ENCODE assay signal across 34 cellular contexts in genomic region chr1:224343679-224344078, GRCh38. TPM values are rescaled to one million over a fixed set of nuclear protein-coding genes. Genes with fewer than 3 reads are reported as not detected.
DNase-seq lines count a peak whose midpoint lies in the region; ATAC-seq and TF ChIP-seq lines count a peak whose summit lies in the region.
"Had no signal": no experiment of that assay in that cellular context is flagged by ENCODE, and none has a peak within 500 bp of the region (broad histone marks: within the 10 kb centered on the region; RNA-seq: fewer than 3 reads in every experiment).

No MANE protein-coding gene starts in this region.

- no peak overlapping the region for H3K27ac Mint-ChIP-seq in T-helper 17 cell
- H3K27ac Mint-ChIP-seq in activated naive CD4-positive, alpha-beta T cell treated with anti-CD3 and anti-CD28 coated beads for 36 hours: no peak overlapping the region
- H3K27ac Mint-ChIP-seq: activated CD8-positive, alpha-beta T cell treated with anti-CD3 and anti-CD28 coated beads for 36 hours; activated naive CD8-positive, alpha-beta T cell treated with anti-CD3 and anti-CD28 coated beads for 36 hours; activated T-helper 2 cell treated with anti-CD3 and anti-CD28 coated beads, Interferon-gamma antibody, Interleukin-2, Interleukin-4, amounts not matched to agents 10 μg/mL and 5 μg/mL and 100 μg/mL, durations not matched to agents 14 hours and 24 hours and 36 hours; effector memory CD8-positive, alpha-beta T cell had no signal

- H3K9me3 Mint-ChIP-seq in activated naive CD4-positive, alpha-beta T cell treated with anti-CD3 and anti-CD28 coated beads for 36 hours: peaks cover 15% of the 10 kb centered on the region
- H3K9me3 Mint-ChIP-seq: effector memory CD8-positive, alpha-beta T cell had no signal

- intact Hi-C loops in HCT116 (cut with micrococcal nuclease) (no loop called here), lower lobe of right lung (cut with DNase I) (no loop called here)
- intact Hi-C loops in activated naive CD4-positive, alpha-beta T cell treated with anti-CD3 and anti-CD28 coated beads for 36 hours (cut with micrococcal nuclease): loop anchor here (2.0 kb wide), 1 partner anchor 33 kb away; no protein-coding TSS in a partner anchor

- no peaks in the 10 kb centered on the region for H3K9me2 ChIP-seq in HCT116 (ENCODE audit: insufficient read depth)

- H3K27me3 ChIP-seq in HCT116 (ENCODE audit: insufficient read depth, low read length): no peaks in the 10 kb centered on the region
- peaks cover 14% of the 10 kb centered on the region for H3K27me3 ChIP-seq in lower lobe of right lung (ENCODE audit: low read depth)
- H3K27me3 ChIP-seq: ascending aorta, right atrium auricular region had no signal

- CTCF ChIA-PET in HCT116 (lab: Charles Lee): no interaction called here
- CTCF ChIA-PET in activated naive CD4-positive, alpha-beta T cell treated with anti-CD3 and anti-CD28 coated beads for 36 hours (lab: Charles Lee): interaction anchor here (0.7 kb wide), 1 partner anchor 64 kb away, joined by 3 read pairs; no protein-coding TSS in a partner anchor

- peak overlapping the region; percentile 43 for H3K4me3 Mint-ChIP-seq in T-helper 17 cell
- no peak overlapping the region for H3K4me3 Mint-ChIP-seq in activated naive CD4-positive, alpha-beta T cell treated with anti-CD3 and anti-CD28 coated beads for 36 hours
- H3K4me3 Mint-ChIP-seq: activated CD8-positive, alpha-beta T cell treated with anti-CD3 and anti-CD28 coated beads for 36 hours; activated naive CD8-positive, alpha-beta T cell treated with anti-CD3 and anti-CD28 coated beads for 36 hours; effector memory CD8-positive, alpha-beta T cell; neural crest cell had no signal

- H3K79me2 ChIP-seq in HCT116 (ENCODE audit: insufficient read depth, low read length): no peaks in the 10 kb centered on the region

- RAD21 ChIA-PET in HCT116 (lab: Charles Lee; ENCODE audit: low non-redundant PET in 1 of 2, low total read pairs in 2 of 2, uncharacterized antibody in 2 of 2, unreplicated experiment in 2 of 2): no interaction called here

- no peak overlapping the region for H3K9ac ChIP-seq in HCT116 (ENCODE audit: low read length)

- no peaks in the 10 kb centered on the region for H4K20me1 ChIP-seq in HCT116 (ENCODE audit: insufficient read depth)

- H3K9me3 ChIP-seq in HCT116 (ENCODE audit: control insufficient read depth in 1 of 2, insufficient read depth in 1 of 2, low read depth in 1 of 2, low read length in 2 of 2): peaks cover 8 to 14% of the 10 kb centered on the region in 2 experiments; a peak in 2 of 4 replicates
- H3K9me3 ChIP-seq in T-helper 17 cell (ENCODE audit: control insufficient read depth, low read length, poor library complexity, severe bottlenecking): peaks cover 3% of the 10 kb centered on the region
- peaks cover 14% of the 10 kb centered on the region for H3K9me3 ChIP-seq in lower lobe of right lung

- TF ChIP-seq POLR2A in HCT116 (IDR thresholded peaks at IDR 0.05; ENCODE audit: borderline replicate concordance, extremely low read depth, insufficient read depth, insufficient read length): no peak

- H2AFZ ChIP-seq in HCT116 (ENCODE audit: low read depth, low read length, poor library complexity, severe bottlenecking): no peak overlapping the region

- peaks cover 10% of the 10 kb centered on the region for H3K4me1 Mint-ChIP-seq in T-helper 17 cell
- H3K4me1 Mint-ChIP-seq in activated naive CD4-positive, alpha-beta T cell treated with anti-CD3 and anti-CD28 coated beads for 36 hours (ENCODE audit: low read depth): peaks cover 13% of the 10 kb centered on the region

- H3K27me3 Mint-ChIP-seq in T-helper 17 cell: no peaks in the 10 kb centered on the region
- H3K27me3 Mint-ChIP-seq in activated naive CD4-positive, alpha-beta T cell treated with anti-CD3 and anti-CD28 coated beads for 36 hours (ENCODE audit: low read depth): no peaks in the 10 kb centered on the region
- H3K27me3 Mint-ChIP-seq: activated CD8-positive, alpha-beta T cell treated with anti-CD3 and anti-CD28 coated beads for 36 hours; activated naive CD8-positive, alpha-beta T cell treated with anti-CD3 and anti-CD28 coated beads for 36 hours; effector memory CD8-positive, alpha-beta T cell had no signal

- H3K4me1 ChIP-seq in HCT116 (ENCODE audit: control insufficient read depth in 1 of 2, insufficient read depth in 2 of 2, low read length in 2 of 2): no peaks in the 10 kb centered on the region
- H3K4me1 ChIP-seq in lower lobe of right lung: peaks cover 5% of the 10 kb centered on the region
- H3K4me1 ChIP-seq: ascending aorta, BE2C had no signal

- peak; percentile 7 for DNase-seq in NCI-H2227 (lab: John Stamatoyannopoulos, UW; ENCODE audit: unreplicated experiment)
- no peak for DNase-seq in NCI-H2227 treated with DMSO at 0.1 percent for 48 hours (lab: John Stamatoyannopoulos, UW)
- no peak for DNase-seq in HCT116 (ENCODE audit: low read depth, low spot score)
- no peak for DNase-seq in T-helper 17 cell
- peak; percentile 16 for DNase-seq in left kidney (ENCODE audit: low read depth, low spot score)
- no peak for DNase-seq in SHP77 treated with DMSO at 0.1 percent for 48 hours (lab: John Stamatoyannopoulos, UW)
- no peak for DNase-seq in lower lobe of right lung
- no peak for DNase-seq in activated naive CD4-positive, alpha-beta T cell treated with anti-CD3 and anti-CD28 coated beads for 36 hours
- DNase-seq: activated CD4-positive, CD25-positive, alpha-beta regulatory T cell treated with anti-CD3 and anti-CD28 coated beads, Interleukin-2, amount 50 U/mL, for 72 hours; activated CD8-positive, alpha-beta T cell treated with anti-CD3 and anti-CD28 coated beads for 36 hours; activated naive CD8-positive, alpha-beta T cell treated with anti-CD3 and anti-CD28 coated beads for 36 hours; BE2C; caudate nucleus; COR-L47; cortex of kidney; effector memory CD8-positive, alpha-beta T cell; GOT3; head of caudate nucleus; IMR-90; kidney; NCI-H1417 treated with DMSO at 0.1 percent for 48 hours; NCI-H2107; NCI-H510A treated with DMSO at 0.1 percent for 48 hours; SIG-M5; stimulated activated CD4-positive, alpha-beta T cell treated with anti-CD3 and anti-CD28 coated beads, Interleukin-2, amount 100 ng/mL, for 24 hours; SW 1271; T1000 had no signal

- POLR2A ChIA-PET in HCT116 (lab: Charles Lee): no interaction called here

- H3K36me3 ChIP-seq in HCT116 (ENCODE audit: control insufficient read depth in 1 of 2, insufficient read depth in 2 of 2, low read length in 2 of 2) (no peaks in the 10 kb centered on the region), lower lobe of right lung (no peaks in the 10 kb centered on the region)
- H3K36me3 ChIP-seq: ascending aorta, BE2C, right atrium auricular region, tibial nerve had no signal

- TF ChIP-seq RAD21 in HCT116 (IDR thresholded peaks at IDR 0.05; ENCODE audit: low read depth): no peak

- H3K27ac ChIP-seq in HCT116 (ENCODE audit: low read depth, low read length) (no peak overlapping the region), lower lobe of right lung (no peak overlapping the region)
- H3K27ac ChIP-seq: ascending aorta, right atrium auricular region, tibial nerve had no signal

- no peak overlapping the region for H3K4me3 ChIP-seq in HCT116 (replicated peaks in 1 of 2; ENCODE audit: low read depth in 1 of 2, low read length in 2 of 2)
- no peak overlapping the region for H3K4me3 ChIP-seq in lower lobe of right lung
- H3K4me3 ChIP-seq: ascending aorta, right atrium auricular region, tibial nerve had no signal

- peaks cover 8% of the 10 kb centered on the region for H3K36me3 Mint-ChIP-seq in T-helper 17 cell (ENCODE audit: low read depth)
- H3K36me3 Mint-ChIP-seq in activated naive CD4-positive, alpha-beta T cell treated with anti-CD3 and anti-CD28 coated beads for 36 hours (ENCODE audit: low read depth): peaks cover 3% of the 10 kb centered on the region

- no peak for ATAC-seq in HCT116
- no peak for ATAC-seq in T-helper 17 cell
- no peak for ATAC-seq in lower lobe of right lung
- ATAC-seq: activated CD8-positive, alpha-beta T cell treated with anti-CD3 and anti-CD28 coated beads for 36 hours; effector memory CD8-positive, alpha-beta T cell; esophagus mucosa; Panc1 had no signal

- no peak for TF ChIP-seq CTCF in HCT116 (IDR thresholded peaks at IDR 0.05 in 2 of 3, conservative IDR thresholded peaks at IDR 0.05 in 1 of 3; ENCODE audit: borderline replicate concordance in 1 of 3, insufficient read depth in 1 of 3, low read depth in 2 of 3, low read length in 2 of 3)
- no peak for TF ChIP-seq CTCF in lower lobe of right lung (IDR thresholded peaks at IDR 0.05)

- no TSS peak for BruUV-seq in HCT116 (replicated peaks; lab: Mats Ljungman, UMichigan)

- no peak overlapping the region for H3K4me2 ChIP-seq in HCT116 (ENCODE audit: low read length)

TF ChIP-seq in HCT116, 20 proteins besides CTCF, POLR2A, EP300 and RAD21:
- TF ChIP-seq CBX3 (IDR thresholded peaks at IDR 0.05; ENCODE audit: low read depth) (peak; percentile 93), SP1 (IDR thresholded peaks at IDR 0.05; ENCODE audit: low read depth) (no peak)
TF ChIP-seq in HCT116: peak in this region for 1.

RNA-seq across cellular contexts. Expression of gene CNIH4, which starts 13.0 kb away (rescaled TPM):
- total RNA-seq in HCT116 (2021; ENCODE audit: unreplicated experiment) (48.9 TPM), T-helper 17 cell (10 to 100 TPM; 19.1 to 24.1 TPM), lower lobe of right lung (77.4 TPM)
- 87.1 and 96.0 TPM in 2 replicates for polyA plus RNA-seq in HCT116 (2012)
- 10 to 100 TPM; 34.7 to 35.1 TPM for total RNA-seq in activated naive CD4-positive, alpha-beta T cell treated with anti-CD3 and anti-CD28 coated beads for 36 hours

RNA-seq across cellular contexts. Expression of gene NVL, which starts 13.7 kb away (rescaled TPM):
- total RNA-seq in HCT116 (2021; ENCODE audit: unreplicated experiment) (21.9 TPM), T-helper 17 cell (10 to 100 TPM; 24.8 to 28.3 TPM), lower lobe of right lung (30.4 TPM)
- polyA plus RNA-seq in HCT116 (2012): 9.9 and 16.0 TPM in 2 replicates
- total RNA-seq in activated naive CD4-positive, alpha-beta T cell treated with anti-CD3 and anti-CD28 coated beads for 36 hours: 10 to 100 TPM; 26.7 to 29.9 TPM

Comparison
In these comparisons a context has a peak if more than half of its experiments do, and no peak if none do; other contexts are left out.
1. DNase-seq: peak in NCI-H2227 (single experiment) and left kidney (single experiment); none in NCI-H2227 treated with DMSO at 0.1 percent for 48 hours (single experiment), HCT116 (single experiment), T-helper 17 cell (0 of 3), SHP77 treated with DMSO at 0.1 percent for 48 hours (single experiment), lower lobe of right lung (single experiment) and activated naive CD4-positive, alpha-beta T cell treated with anti-CD3 and anti-CD28 coated beads for 36 hours (single experiment).